8 cellular contexts compared by ENCODE assay signal in genomic region chr15:52179278-52180195, GRCh38. TPM values are rescaled to one million over a fixed set of nuclear protein-coding genes. Genes with fewer than 3 reads are reported as not detected.
DNase-seq lines count a peak whose midpoint lies in the region; ATAC-seq and TF ChIP-seq lines count a peak whose summit lies in the region.

No MANE protein-coding gene starts in this region.

- peaks cover 39% of the 10 kb centered on the region for H3K4me1 Mint-ChIP-seq in activated naive CD4-positive, alpha-beta T cell treated with anti-CD3 and anti-CD28 coated beads, Interleukin-2, amount 10 ng/mL, durations not matched to agents 7 days and 5 days

- H3K4me1 ChIP-seq in gastroesophageal sphincter (peaks cover 0 to 17% (median 3%) of the 10 kb centered on the region in 3 donors), suprapubic skin (peaks cover 15% of the 10 kb centered on the region)

- H3K27me3 ChIP-seq in H7 (ENCODE audit: control insufficient read depth, insufficient read depth, low read length) = peaks cover 11% of the 10 kb centered on the region
- no peaks in the 10 kb centered on the region for H3K27me3 ChIP-seq in gastroesophageal sphincter
- H3K27me3 ChIP-seq in suprapubic skin = no peaks in the 10 kb centered on the region

- H3K4me3 ChIP-seq in H7 (ENCODE audit: insufficient read depth, low read depth, low read length) (peak overlapping the region; percentile 82), gastroesophageal sphincter (peak overlapping the region; percentile 78 to 96), suprapubic skin (peak overlapping the region; percentile 84)

- peak; percentile 95 for ATAC-seq in gastroesophageal sphincter

- peaks cover 3% of the 10 kb centered on the region for H3K9me3 Mint-ChIP-seq in activated naive CD4-positive, alpha-beta T cell treated with anti-CD3 and anti-CD28 coated beads, Interleukin-2, amount 10 ng/mL, durations not matched to agents 7 days and 5 days

- peak overlapping the region; percentile 98 for H3K27ac Mint-ChIP-seq in activated naive CD4-positive, alpha-beta T cell treated with anti-CD3 and anti-CD28 coated beads, Interleukin-2, amount 10 ng/mL, durations not matched to agents 7 days and 5 days

- H3K36me3 ChIP-seq in H7 (replicated peaks; ENCODE audit: control insufficient read depth, insufficient read depth, low read length) = no peaks in the 10 kb centered on the region
- no peaks in the 10 kb centered on the region for H3K36me3 ChIP-seq in gastroesophageal sphincter
- no peaks in the 10 kb centered on the region for H3K36me3 ChIP-seq in suprapubic skin

- H3K27me3 Mint-ChIP-seq in activated naive CD4-positive, alpha-beta T cell treated with anti-CD3 and anti-CD28 coated beads, Interleukin-2, amount 10 ng/mL, durations not matched to agents 7 days and 5 days = no peaks in the 10 kb centered on the region

- TF ChIP-seq CTCF in gastroesophageal sphincter (IDR thresholded peaks at IDR 0.05) (peak in 3 of 4 experiments; percentile 8 to 29 (median 27)), suprapubic skin (IDR thresholded peaks at IDR 0.05) (no peak)

- peak overlapping the region; percentile 94 for H3K4me3 Mint-ChIP-seq in activated naive CD4-positive, alpha-beta T cell treated with anti-CD3 and anti-CD28 coated beads, Interleukin-2, amount 10 ng/mL, durations not matched to agents 7 days and 5 days

- peak overlapping the region; percentile 74 to 96 (median 93) for H3K27ac ChIP-seq in gastroesophageal sphincter
- H3K27ac ChIP-seq in suprapubic skin = peak overlapping the region; percentile 88

- DNase-seq in GM03348 (ENCODE audit: low spot score) (peak; percentile 95), H7 (peak; percentile 97), M059J (ENCODE audit: low read depth) (peak; percentile 81), SHP77 treated with DMSO at 0.1 percent for 48 hours (lab: John Stamatoyannopoulos, UW) (peak; percentile 67), nucleus accumbens (lab: John Stamatoyannopoulos, UW) (peak in 55 of 56 donors; percentile 7 to 87 (median 66)), suprapubic skin (ENCODE audit: low spot score in 2 of 2) (peak; percentile 89 to 92)
- DNase-seq in activated naive CD4-positive, alpha-beta T cell treated with anti-CD3 and anti-CD28 coated beads, Interleukin-2, amount 10 ng/mL, durations not matched to agents 7 days and 5 days = peak; percentile 94

- TF ChIP-seq POLR2A in gastroesophageal sphincter (IDR thresholded peaks at IDR 0.05) (peak; percentile 45 to 50), suprapubic skin (IDR thresholded peaks at IDR 0.05) (peak in 1 of 2 donors; percentile 44)

- peaks cover 14% of the 10 kb centered on the region for H3K36me3 Mint-ChIP-seq in activated naive CD4-positive, alpha-beta T cell treated with anti-CD3 and anti-CD28 coated beads, Interleukin-2, amount 10 ng/mL, durations not matched to agents 7 days and 5 days

- WGBS in gastroesophageal sphincter (ENCODE audit: low coverage in 1 of 2), 2 donors = 0 to 2% methylated on average over 3 to 13 of the region's 105 CpGs
- 2% methylated on average over 22 of the region's 105 CpGs for WGBS in suprapubic skin

- CTCF ChIA-PET in activated naive CD4-positive, alpha-beta T cell treated with anti-CD3 and anti-CD28 coated beads, Interleukin-2, amount 10 ng/mL, durations not matched to agents 7 days and 5 days (lab: Charles Lee) = interaction anchor here (0.5 to 3.7 kb wide), 9 partner anchors 12 to 556 kb away, joined by 3 to 19 read pairs (median 3); no protein-coding TSS in a partner anchor

- H3K9me3 ChIP-seq in gastroesophageal sphincter = no peaks in the 10 kb centered on the region
- no peaks in the 10 kb centered on the region for H3K9me3 ChIP-seq in suprapubic skin

- TF ChIP-seq EP300 in gastroesophageal sphincter (IDR thresholded peaks at IDR 0.05) (no peak), suprapubic skin (IDR thresholded peaks at IDR 0.05) (no peak)

RNA-seq across cellular contexts. Expression of gene GNB5, which starts 11.7 kb away (rescaled TPM):
- 23.9 and 28.6 TPM in 2 replicates for total RNA-seq in H7 (2014; rRNA removed; shearing (Covaris generic))
- 37.8 and 47.5 TPM in 2 replicates for total RNA-seq in M059J (2014; rRNA removed; shearing (Covaris generic))
- 10 to 100 TPM; 37.8 to 57.3 (median 47.9) TPM for total RNA-seq in gastroesophageal sphincter
- total RNA-seq in suprapubic skin = 10 to 100 TPM; 17.1 to 30.8 (median 24.9) TPM

Comparison
In these comparisons a context has a peak if more than half of its experiments do, and no peak if none do; other contexts are left out.
1. Peak in every context shown above with its lines: DNase-seq, ATAC-seq, H3K4me3 ChIP-seq and H3K27ac ChIP-seq.
2. CTCF ChIP-seq: peak in gastroesophageal sphincter (3 of 4); none in suprapubic skin (0 of 2).